Comparison of ENCODE assay signal across 8 cellular contexts in the genomic region with DNA sequence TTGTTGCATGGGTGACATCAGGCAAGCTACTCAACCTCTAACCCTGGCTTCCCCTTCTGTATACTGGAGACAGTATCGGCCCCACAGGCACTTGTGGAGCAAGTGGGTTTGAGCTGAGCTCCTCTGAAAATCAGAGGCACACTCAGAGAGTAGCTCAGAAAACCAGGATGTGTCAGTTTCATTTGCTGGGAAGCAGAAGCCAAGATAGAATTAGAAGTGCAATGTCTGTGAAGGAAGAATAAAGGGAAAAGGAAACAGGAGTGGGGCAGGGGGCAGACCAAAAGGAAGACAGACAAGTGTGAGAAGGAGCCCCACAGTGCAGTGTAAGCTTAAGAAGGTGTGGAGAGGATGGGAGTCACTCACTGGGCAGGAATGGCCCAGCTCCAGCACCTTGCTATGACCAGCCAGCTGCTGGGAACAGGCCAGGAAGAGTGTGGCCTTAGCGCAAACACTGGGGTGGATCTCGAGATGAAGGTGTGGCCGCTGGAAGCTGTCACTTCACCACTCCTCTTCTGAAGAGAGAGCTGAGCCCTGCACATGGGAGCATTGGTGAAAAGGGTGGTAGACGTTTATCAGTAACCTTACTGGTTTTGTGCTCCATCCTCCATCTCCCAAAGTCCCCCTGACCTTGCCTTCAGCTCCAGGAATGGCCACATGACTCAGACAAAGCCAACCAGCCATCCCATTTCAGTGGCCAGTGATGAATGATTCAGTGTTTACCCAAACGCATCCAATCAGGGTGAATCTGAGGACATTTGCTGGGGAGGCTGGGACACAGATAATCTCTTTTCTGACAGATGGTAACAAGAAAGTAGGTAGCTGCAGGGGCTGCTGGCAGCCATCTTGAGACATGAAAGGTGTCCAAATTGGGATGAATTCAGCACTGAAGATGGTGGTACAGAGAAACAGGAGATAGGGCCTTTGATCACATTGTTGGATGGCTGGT.
A peak's percentile ranks its signal among the peaks of the same experiment; 100 is the strongest.
DNase-seq lines count a peak whose midpoint lies in the region; ATAC-seq lines count a peak whose summit lies in the region.

No MANE protein-coding gene starts in this region.

- no peaks in the 10 kb centered on the region for H3K36me3 Mint-ChIP-seq in activated T-helper 1 cell treated with anti-CD3 and anti-CD28 coated beads, Interleukin-12 subunit alpha, Interleukin-12 subunit beta, Interleukin-2, Interleukin-4 antibody, amounts not matched to agents 30 ng/mL and 10 ng/mL and 1 ng/mL, durations not matched to agents 14 hours and 24 hours and 36 hours (ENCODE audit: low read depth)
- no peaks in the 10 kb centered on the region for H3K36me3 Mint-ChIP-seq in immature natural killer cell

- intact Hi-C loops in activated T-helper 1 cell treated with anti-CD3 and anti-CD28 coated beads, Interleukin-12 subunit alpha, Interleukin-12 subunit beta, Interleukin-2, Interleukin-4 antibody, amounts not matched to agents 30 ng/mL and 10 ng/mL and 1 ng/mL, durations not matched to agents 14 hours and 24 hours and 36 hours (cut with micrococcal nuclease): loop anchor here (5.0 kb wide), 1 partner anchor 1017 kb away; no protein-coding TSS in a partner anchor

- H3K4me3 Mint-ChIP-seq in activated T-helper 1 cell treated with anti-CD3 and anti-CD28 coated beads, Interleukin-12 subunit alpha, Interleukin-12 subunit beta, Interleukin-2, Interleukin-4 antibody, amounts not matched to agents 30 ng/mL and 10 ng/mL and 1 ng/mL, durations not matched to agents 14 hours and 24 hours and 36 hours: peak overlapping the region; percentile 81
- peak overlapping the region; percentile 76 to 89 (median 84) for H3K4me3 Mint-ChIP-seq in immature natural killer cell

- peak; percentile 42 for DNase-seq in AG08396 (ENCODE audit: low spot score)
- peak; percentile 34 for DNase-seq in G401 (ENCODE audit: low spot score)
- no peak for DNase-seq in activated T-helper 1 cell treated with anti-CD3 and anti-CD28 coated beads, Interleukin-12 subunit alpha, Interleukin-12 subunit beta, Interleukin-2, Interleukin-4 antibody, amounts not matched to agents 30 ng/mL and 10 ng/mL and 1 ng/mL, durations not matched to agents 14 hours and 24 hours and 36 hours (ENCODE audit: low spot score)
- DNase-seq in immature natural killer cell: no peak
- DNase-seq in GF-D8 (lab: John Stamatoyannopoulos, UW): no peak
- DNase-seq in effector CD8-positive, alpha-beta T cell (lab: John Stamatoyannopoulos, UW): no peak
- DNase-seq in OCI-M1 (lab: John Stamatoyannopoulos, UW): no peak

- no peak overlapping the region for H3K27ac Mint-ChIP-seq in activated T-helper 1 cell treated with anti-CD3 and anti-CD28 coated beads, Interleukin-12 subunit alpha, Interleukin-12 subunit beta, Interleukin-2, Interleukin-4 antibody, amounts not matched to agents 30 ng/mL and 10 ng/mL and 1 ng/mL, durations not matched to agents 14 hours and 24 hours and 36 hours
- H3K27ac Mint-ChIP-seq in immature natural killer cell: peak overlapping the region in 1 of 6 donors; percentile 64

- in situ Hi-C loops in G401 (cut with HindIII; ENCODE audit: low sequenced_read_pairs): no loop called here

- peaks cover 19% of the 10 kb centered on the region for H3K4me1 Mint-ChIP-seq in activated T-helper 1 cell treated with anti-CD3 and anti-CD28 coated beads, Interleukin-12 subunit alpha, Interleukin-12 subunit beta, Interleukin-2, Interleukin-4 antibody, amounts not matched to agents 30 ng/mL and 10 ng/mL and 1 ng/mL, durations not matched to agents 14 hours and 24 hours and 36 hours (ENCODE audit: low read depth)
- H3K4me1 Mint-ChIP-seq in immature natural killer cell: peaks cover 16 to 23% of the 10 kb centered on the region in 2 donors

- no peak for ATAC-seq in HG03521 (IDR thresholded peaks at IDR 0.05; ENCODE audit: unreplicated experiment)

- no peaks in the 10 kb centered on the region for H3K27me3 Mint-ChIP-seq in activated T-helper 1 cell treated with anti-CD3 and anti-CD28 coated beads, Interleukin-12 subunit alpha, Interleukin-12 subunit beta, Interleukin-2, Interleukin-4 antibody, amounts not matched to agents 30 ng/mL and 10 ng/mL and 1 ng/mL, durations not matched to agents 14 hours and 24 hours and 36 hours (ENCODE audit: insufficient read depth)
- H3K27me3 Mint-ChIP-seq in immature natural killer cell (ENCODE audit: low read depth in 3 of 3): peaks cover 2 to 19% (median 8%) of the 10 kb centered on the region in 3 donors

- peaks cover 4% of the 10 kb centered on the region for H3K9me3 Mint-ChIP-seq in activated T-helper 1 cell treated with anti-CD3 and anti-CD28 coated beads, Interleukin-12 subunit alpha, Interleukin-12 subunit beta, Interleukin-2, Interleukin-4 antibody, amounts not matched to agents 30 ng/mL and 10 ng/mL and 1 ng/mL, durations not matched to agents 14 hours and 24 hours and 36 hours
- H3K9me3 Mint-ChIP-seq in immature natural killer cell: no peaks in the 10 kb centered on the region

Comparison
In these comparisons a context has a peak if more than half of its experiments do, and no peak if none do; other contexts are left out.
1. DNase-seq: peak in AG08396 (single experiment) and G401 (single experiment); none in activated T-helper 1 cell treated with anti-CD3 and anti-CD28 coated beads, Interleukin-12 subunit alpha, Interleukin-12 subunit beta, Interleukin-2, Interleukin-4 antibody, amounts not matched to agents 30 ng/mL and 10 ng/mL and 1 ng/mL, durations not matched to agents 14 hours and 24 hours and 36 hours (single experiment), immature natural killer cell (0 of 3), GF-D8 (single experiment), effector CD8-positive, alpha-beta T cell (single experiment) and OCI-M1 (single experiment).